Comparison of ENCODE assay signal across 1 cellular context in genomic region chr2:169827272-169828140, GRCh38.
A peak's percentile ranks its signal among the peaks of the same experiment; 100 is the strongest.
TF ChIP-seq lines count a peak whose summit lies in the region.

TSS of gene UBR3 (plus strand) at chr2:169827454. CDS start at chr2:169827508, 54 bp downstream.

TF ChIP-seq in HepG2, 621 proteins besides CTCF, POLR2A, EP300 and RAD21 (continued from another document and continues in another):
- TF ChIP-seq ARID3A (IDR thresholded peaks at IDR 0.05; ENCODE audit: low read depth, low read length) (no peak), ZNF770 (CRISPR knock-in tag; IDR thresholded peaks at IDR 0.05) (0 out of 2 replicates have a peak, but pooled peaks have one; percentile 44), ZNF383 (CRISPR knock-in tag; IDR thresholded peaks at IDR 0.05; ENCODE audit: borderline replicate concordance) (no peak), RBFOX2 (IDR thresholded peaks at IDR 0.05; ENCODE audit: low read depth, low read length) (peak; percentile 92), ZNF275 (CRISPR knock-in tag; IDR thresholded peaks at IDR 0.05; ENCODE audit: borderline replicate concordance) (no peak), ZNF660 (CRISPR knock-in tag; IDR thresholded peaks at IDR 0.05; ENCODE audit: borderline replicate concordance, low read depth) (no peak), ZFP90 (CRISPR knock-in tag; IDR thresholded peaks at IDR 0.05; ENCODE audit: borderline replicate concordance) (0 out of 2 replicates have a peak, but pooled peaks have one; percentile 41), ZNF550 (CRISPR knock-in tag; IDR thresholded peaks at IDR 0.05; ENCODE audit: borderline replicate concordance) (no peak), ZBTB21 (CRISPR knock-in tag; IDR thresholded peaks at IDR 0.05) (no peak), KDM5B (CRISPR knock-in tag; IDR thresholded peaks at IDR 0.05; ENCODE audit: borderline replicate concordance) (0 out of 2 replicates have a peak, but pooled peaks have one; percentile 22), SPEN (CRISPR knock-in tag; IDR thresholded peaks at IDR 0.05; ENCODE audit: low read depth) (no peak; the same call in none of the 2 replicates), PAF1 (CRISPR knock-in tag; IDR thresholded peaks at IDR 0.05) (no peak), ZBTB8A (CRISPR knock-in tag; IDR thresholded peaks at IDR 0.05; ENCODE audit: borderline replicate concordance, low read depth) (no peak), ZNF614 (CRISPR knock-in tag; IDR thresholded peaks at IDR 0.05; ENCODE audit: borderline replicate concordance) (no peak), CAMTA2 (CRISPR knock-in tag; IDR thresholded peaks at IDR 0.05; ENCODE audit: borderline replicate concordance) (no peak), ZNF790 (CRISPR knock-in tag; IDR thresholded peaks at IDR 0.05; ENCODE audit: borderline replicate concordance) (no peak; the same call in 1 of the 2 replicates), PRDM4 (CRISPR knock-in tag; IDR thresholded peaks at IDR 0.05; ENCODE audit: borderline replicate concordance) (no peak), NAIF1 (CRISPR knock-in tag; IDR thresholded peaks at IDR 0.05; ENCODE audit: borderline replicate concordance) (no peak), MED1 (CRISPR knock-in tag; IDR thresholded peaks at IDR 0.05) (0 out of 2 replicates have a peak, but pooled peaks have one; percentile 6), ZNF451 (CRISPR knock-in tag; IDR thresholded peaks at IDR 0.05) (no peak), ZNF263 (CRISPR knock-in tag; IDR thresholded peaks at IDR 0.05) (no peak), ZNF235 (CRISPR knock-in tag; IDR thresholded peaks at IDR 0.05; ENCODE audit: borderline replicate concordance) (no peak), POLR2G (IDR thresholded peaks at IDR 0.05; ENCODE audit: low read depth, low read length) (peak; percentile 92), ZNF367 (CRISPR knock-in tag; IDR thresholded peaks at IDR 0.05; ENCODE audit: borderline replicate concordance) (no peak), CCDC6 (CRISPR knock-in tag; IDR thresholded peaks at IDR 0.05) (peak; percentile 6; the same call in 1 of the 2 replicates), RNF219 (CRISPR knock-in tag; IDR thresholded peaks at IDR 0.05) (no peak), SAP130 (CRISPR knock-in tag; IDR thresholded peaks at IDR 0.05; ENCODE audit: low read depth) (peak; percentile 64), MAFG (CRISPR knock-in tag; IDR thresholded peaks at IDR 0.05) (no peak), BCLAF1 (IDR thresholded peaks at IDR 0.05) (no peak), USF2 (IDR thresholded peaks at IDR 0.05; ENCODE audit: low read depth, low read length) (no peak), USF2 (CRISPR knock-in tag; IDR thresholded peaks at IDR 0.05; ENCODE audit: borderline replicate concordance) (no peak), XRCC5 (optimal IDR thresholded peaks at IDR 0.05; ENCODE audit: low read length) (no peak), ZNF646 (CRISPR knock-in tag; IDR thresholded peaks at IDR 0.05) (no peak), ZNF598 (CRISPR knock-in tag; IDR thresholded peaks at IDR 0.05; ENCODE audit: borderline replicate concordance) (no peak), ZNF570 (CRISPR knock-in tag; IDR thresholded peaks at IDR 0.05; ENCODE audit: borderline replicate concordance) (no peak), RARA (CRISPR knock-in tag; IDR thresholded peaks at IDR 0.05) (no peak; the same call in 1 of the 2 replicates), ZNF713 (CRISPR knock-in tag; IDR thresholded peaks at IDR 0.05) (no peak), PCBP2 (optimal IDR thresholded peaks at IDR 0.05; ENCODE audit: low read depth, low read length, poor library complexity, severe bottlenecking) (no peak), CEBPG (CRISPR knock-in tag; IDR thresholded peaks at IDR 0.05) (no peak), ATF7-NPFF (CRISPR knock-in tag; IDR thresholded peaks at IDR 0.05; ENCODE audit: low read depth) (peak; percentile 61)
